In the genomic region with DNA sequence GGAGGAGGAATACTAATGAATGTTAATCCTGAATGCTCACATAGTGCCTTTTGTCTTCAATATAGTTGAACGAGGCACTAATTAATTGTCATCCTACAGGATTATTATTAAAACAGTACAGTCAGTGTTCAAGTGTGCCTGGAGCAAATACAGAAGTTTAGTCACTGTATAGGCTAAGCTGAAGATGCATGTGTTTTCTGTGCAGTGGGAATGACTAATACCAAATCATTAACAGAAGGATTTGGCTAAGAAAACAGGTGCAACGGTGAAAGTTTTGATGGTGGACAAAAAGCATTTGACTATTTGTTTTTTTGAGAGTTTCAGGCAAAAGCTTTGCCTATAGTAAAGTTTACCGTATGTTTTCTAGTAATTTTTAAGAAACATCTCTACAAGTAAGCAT, we compare ENCODE assay signal across 22 cellular contexts.
"Had no signal": no experiment of that assay in that cellular context is flagged by ENCODE, and none has a peak within 500 bp of the region (broad histone marks: within the 10 kb centered on the region; RNA-seq: fewer than 3 reads in every experiment).

No MANE protein-coding gene starts in this region.

- ATAC-seq: activated CD8-positive, alpha-beta T cell treated with anti-CD3 and anti-CD28 coated beads for 36 hours; activated T-cell treated with anti-CD3 and anti-CD28 coated beads, Interleukin-2, amount 50 U/mL, for 72 hours; activated T-helper 17 cell treated with anti-CD3 and anti-CD28 coated beads, Interleukin-2, amount 50 U/mL, for 72 hours had no signal

- H3K27me3 ChIP-seq: brain microvascular endothelial cell, cardiac muscle cell had no signal

- DNase-seq: activated CD4-positive, alpha-beta T cell treated with anti-CD3 and anti-CD28 coated beads, Interleukin-2, amount 10 ng/mL, durations not matched to agents 24 days and 14 days; activated CD4-positive, alpha-beta T cell treated with anti-CD3 and anti-CD28 coated beads, Interleukin-2, amount 50 U/mL, for 4 hours; activated CD8-positive, alpha-beta T cell treated with anti-CD3 and anti-CD28 coated beads for 36 hours; activated effector memory CD4-positive, alpha-beta T cell treated with anti-CD3 and anti-CD28 coated beads, Interleukin-2, amount 50 U/mL, for 16 hours; activated naive CD4-positive, alpha-beta T cell; activated naive CD4-positive, alpha-beta T cell treated with anti-CD3 and anti-CD28 coated beads, Interleukin-2, amount 50 U/mL, for 16 hours; activated naive CD8-positive, alpha-beta T cell treated with anti-CD3 and anti-CD28 coated beads for 36 hours; activated T-cell treated with anti-CD3 and anti-CD28 coated beads, Interleukin-2, amount 50 U/mL, for 1 hour; activated T-cell treated with anti-CD3 and anti-CD28 coated beads, Interleukin-2, amount 50 U/mL, for 72 hours; amniotic stem cell; aorta; brain microvascular endothelial cell; NCI-H1105; NCI-H1436 treated with DMSO at 0.1 percent for 48 hours; NCI-H1694 treated with DMSO at 0.1 percent for 48 hours; NCI-H524 treated with DMSO at 0.1 percent for 48 hours; OCI-M1; Right ventricle myocardium superior; T1000 had no signal

- H3K36me3 ChIP-seq: brain microvascular endothelial cell, cardiac muscle cell had no signal

- H3K4me3 ChIP-seq: cardiac muscle cell, SK-N-MC had no signal
